ENCODE assay signal across 16 cellular contexts in the genomic region with DNA sequence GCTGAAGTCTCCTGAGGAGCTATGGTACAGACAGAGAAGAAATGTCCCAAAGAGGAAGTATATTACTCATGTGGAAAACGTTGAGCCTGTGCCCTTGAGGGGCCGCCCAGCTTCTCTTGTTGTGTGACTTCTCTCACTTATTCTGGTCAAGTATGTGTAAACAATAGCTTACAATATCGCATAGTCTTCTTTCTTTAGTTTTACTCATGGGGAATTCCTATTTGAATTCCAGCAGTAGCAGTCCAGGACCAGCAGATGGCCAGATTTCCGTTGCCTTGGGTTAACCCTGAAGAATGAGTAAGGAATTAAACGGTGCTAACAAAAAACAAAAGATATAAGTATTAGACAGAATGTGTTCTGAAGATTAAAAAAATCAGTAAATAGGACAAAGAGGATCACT.
DNase-seq lines count a peak whose midpoint lies in the region; ATAC-seq and TF ChIP-seq lines count a peak whose summit lies in the region.
"Had no signal": no experiment of that assay in that cellular context is flagged by ENCODE, and none has a peak within 500 bp of the region (broad histone marks: within the 10 kb centered on the region; RNA-seq: fewer than 3 reads in every experiment).

No MANE protein-coding gene starts in this region.

- peak; percentile 71 for DNase-seq in DMS53 (lab: John Stamatoyannopoulos, UW)
- peak; percentile 8 for DNase-seq in LHCN-M2 (ENCODE audit: low read depth)
- DNase-seq in chondrocyte (ENCODE audit: low spot score) = no peak
- no peak for DNase-seq in lung (ENCODE audit: low spot score)
- no peak for DNase-seq in NAMALWA (ENCODE audit: low spot score)
- no peak for DNase-seq in HUDEP-2 (lab: John Stamatoyannopoulos, UW; ENCODE audit: unreplicated experiment in 76 of 76)
- no peak for DNase-seq in upper lobe of left lung
- no peak for DNase-seq in right cardiac atrium
- DNase-seq: activated CD4-positive, alpha-beta T cell treated with anti-CD3 and anti-CD28 coated beads for 1 hour; activated gamma-delta T cell; dorsolateral prefrontal cortex; immature natural killer cell; NCI-H187; stimulated activated CD4-positive, alpha-beta T cell treated with anti-CD3 and anti-CD28 coated beads, Interleukin-4, amount 100 ng/mL, for 4 hours had no signal

- no peak overlapping the region for H3K4me3 Mint-ChIP-seq in chondrocyte (ENCODE audit: unreplicated experiment)
- H3K4me3 Mint-ChIP-seq: immature natural killer cell had no signal

- peak; percentile 19 for ATAC-seq in lung (ENCODE audit: insufficient read depth, low FRiP score)
- no peak for ATAC-seq in upper lobe of left lung (ENCODE audit: low FRiP score in 2 of 2)
- no peak for ATAC-seq in right cardiac atrium

- intact Hi-C loops in right cardiac atrium (cut with DNase I) = no loop called here

- H3K27me3 ChIP-seq in lung (ENCODE audit: control insufficient read depth, insufficient read depth) (no peaks in the 10 kb centered on the region), upper lobe of left lung (no peaks in the 10 kb centered on the region), right cardiac atrium (ENCODE audit: control insufficient read depth, insufficient read depth) (no peaks in the 10 kb centered on the region)
- H3K27me3 ChIP-seq: dorsolateral prefrontal cortex had no signal

- H3K36me3 Mint-ChIP-seq in chondrocyte (ENCODE audit: low read depth) = peaks cover 6% of the 10 kb centered on the region
- H3K36me3 Mint-ChIP-seq: immature natural killer cell had no signal

- H3K9me3 ChIP-seq in lung (ENCODE audit: control insufficient read depth in 2 of 2, insufficient read depth in 1 of 2, low read length in 1 of 2) = peaks cover 0 to 4% of the 10 kb centered on the region in 2 donors
- no peaks in the 10 kb centered on the region for H3K9me3 ChIP-seq in upper lobe of left lung
- no peaks in the 10 kb centered on the region for H3K9me3 ChIP-seq in right cardiac atrium (ENCODE audit: control insufficient read depth, low read length)
- H3K9me3 ChIP-seq: thoracic aorta had no signal

- peaks cover 22% of the 10 kb centered on the region for H3K9me3 Mint-ChIP-seq in chondrocyte (ENCODE audit: low read depth)

- WGBS in lung, 2 donors = 41 to 68% methylated on average over 5 of the region's 5 CpGs
- 44 to 46% methylated on average over 5 of the region's 5 CpGs for WGBS in upper lobe of left lung, 2 donors
- WGBS in right cardiac atrium = 63% methylated on average over 5 of the region's 5 CpGs

- peak; percentile 58 for TF ChIP-seq CTCF in chondrocyte (IDR thresholded peaks at IDR 0.05)
- TF ChIP-seq CTCF in lung (IDR thresholded peaks at IDR 0.05; ENCODE audit: control extremely low read depth, extremely low read depth) = no peak
- TF ChIP-seq CTCF in upper lobe of left lung (IDR thresholded peaks at IDR 0.05) = no peak

- H3K4me3 ChIP-seq in lung (no peak overlapping the region), upper lobe of left lung (no peak overlapping the region), right cardiac atrium (ENCODE audit: low read length) (no peak overlapping the region)
- H3K4me3 ChIP-seq: dorsolateral prefrontal cortex, thoracic aorta had no signal

- no peak for TF ChIP-seq EP300 in upper lobe of left lung (IDR thresholded peaks at IDR 0.05)

- H3K36me3 ChIP-seq in lung (ENCODE audit: control insufficient read depth in 2 of 2, insufficient read depth in 2 of 2, low read length in 2 of 2) (no peaks in the 10 kb centered on the region), upper lobe of left lung (no peaks in the 10 kb centered on the region)
- H3K36me3 ChIP-seq: thoracic aorta had no signal

- TF ChIP-seq POLR2A in upper lobe of left lung (IDR thresholded peaks at IDR 0.05) = no peak

- H3K27ac Mint-ChIP-seq in chondrocyte (ENCODE audit: unreplicated experiment) = no peak overlapping the region
- H3K27ac Mint-ChIP-seq: immature natural killer cell had no signal

- H3K27me3 Mint-ChIP-seq in chondrocyte (ENCODE audit: low read depth) = no peaks in the 10 kb centered on the region

- no peaks in the 10 kb centered on the region for H3K4me1 Mint-ChIP-seq in chondrocyte (ENCODE audit: low read depth)
- H3K4me1 Mint-ChIP-seq: immature natural killer cell had no signal

- H3K27ac ChIP-seq in lung (ENCODE audit: low read depth in 1 of 2, low read length in 1 of 2) (no peak overlapping the region), upper lobe of left lung (no peak overlapping the region), right cardiac atrium (ENCODE audit: low read length) (no peak overlapping the region)
- H3K27ac ChIP-seq: dorsolateral prefrontal cortex, parathyroid adenoma, thoracic aorta had no signal

- H3K4me1 ChIP-seq in lung (ENCODE audit: control insufficient read depth in 2 of 2, insufficient read depth in 2 of 2, low read length in 2 of 2) (no peaks in the 10 kb centered on the region), upper lobe of left lung (no peaks in the 10 kb centered on the region), right cardiac atrium (ENCODE audit: control insufficient read depth, insufficient read depth, low read length) (no peaks in the 10 kb centered on the region)
- H3K4me1 ChIP-seq: parathyroid adenoma had no signal

Comparison
In these comparisons a context has a peak if more than half of its experiments do, and no peak if none do; other contexts are left out.
1. DNase-seq: peak in DMS53 (single experiment) and LHCN-M2 (single experiment); none in chondrocyte (single experiment), lung (single experiment), NAMALWA (single experiment), HUDEP-2 (0 of 76), upper lobe of left lung (0 of 2) and right cardiac atrium (0 of 3).